Comparison of ENCODE assay signal across 8 cellular contexts in genomic region chr1:36385410-36386261, GRCh38. TPM values are rescaled to one million over a fixed set of nuclear protein-coding genes. Genes with fewer than 3 reads are reported as not detected.
DNase-seq lines count a peak whose midpoint lies in the region; ATAC-seq and FAIRE-seq lines count a peak whose summit lies in the region.

A gene with protein sequence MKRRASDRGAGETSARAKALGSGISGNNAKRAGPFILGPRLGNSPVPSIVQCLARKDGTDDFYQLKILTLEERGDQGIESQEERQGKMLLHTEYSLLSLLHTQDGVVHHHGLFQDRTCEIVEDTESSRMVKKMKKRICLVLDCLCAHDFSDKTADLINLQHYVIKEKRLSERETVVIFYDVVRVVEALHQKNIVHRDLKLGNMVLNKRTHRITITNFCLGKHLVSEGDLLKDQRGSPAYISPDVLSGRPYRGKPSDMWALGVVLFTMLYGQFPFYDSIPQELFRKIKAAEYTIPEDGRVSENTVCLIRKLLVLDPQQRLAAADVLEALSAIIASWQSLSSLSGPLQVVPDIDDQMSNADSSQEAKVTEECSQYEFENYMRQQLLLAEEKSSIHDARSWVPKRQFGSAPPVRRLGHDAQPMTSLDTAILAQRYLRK (minus strand): TSS chr1:36385924. CDS start chr1:36361332, 24,592 bp downstream.

- DNase-seq in CMK (ENCODE audit: low read depth), result peak; percentile 99
- peak; percentile 82 for DNase-seq in HTR-8/SVneo (ENCODE audit: insufficient read length, low spot score)
- DNase-seq in NOMO-1 treated with dmso at 0.1 percent for 144 hours (lab: John Stamatoyannopoulos, UW; ENCODE audit: unreplicated experiment), result peak; percentile 99
- DNase-seq in activated CD8-positive, alpha-beta memory T cell treated with anti-CD3 and anti-CD28 coated beads, Interleukin-2, amount 10 ng/mL, durations not matched to agents 7 days and 5 days, result peak; percentile 99
- DNase-seq in mesenchymal stem cell, result peak; percentile 100
- peak; percentile 97 for DNase-seq in stimulated activated CD8-positive, alpha-beta memory T cell treated with anti-CD3 and anti-CD28 coated beads, Interleukin-12 subunit alpha, Interleukin-12 subunit beta, amount 100 ng/mL, for 4 hours (ENCODE audit: low read depth)

- H2BK12ac ChIP-seq in mesenchymal stem cell (ENCODE audit: low read length in 2 of 2), result peak within 1 kb of the TSS; percentile 95 to 99

- H3K9me3 Mint-ChIP-seq in activated CD8-positive, alpha-beta memory T cell treated with anti-CD3 and anti-CD28 coated beads, Interleukin-2, amount 10 ng/mL, durations not matched to agents 7 days and 5 days (ENCODE audit: low read depth), result no peaks in the 10 kb centered on the region

- peak within 1 kb of the TSS; percentile 92 for H2BK5ac ChIP-seq in mesenchymal stem cell (ENCODE audit: low read depth, low read length, poor library complexity, severe bottlenecking)

- H4K8ac ChIP-seq in mesenchymal stem cell (ENCODE audit: low read length), result peak within 1 kb of the TSS; percentile 92

- no peaks in the 10 kb centered on the region for H3K27me3 ChIP-seq in endocrine pancreas (ENCODE audit: control insufficient read depth, insufficient read depth, low read length)
- H3K27me3 ChIP-seq in mesenchymal stem cell (ENCODE audit: control insufficient read depth in 1 of 2, insufficient read depth in 1 of 2, low read length in 2 of 2), result no peaks in the 10 kb centered on the region

- peak within 1 kb of the TSS; percentile 87 for H2BK120ac ChIP-seq in mesenchymal stem cell (ENCODE audit: low read depth, low read length)

- peak within 1 kb of the TSS; percentile 85 for H3K4me3 ChIP-seq in endocrine pancreas (ENCODE audit: control insufficient read depth, insufficient read depth, low read length)
- H3K4me3 ChIP-seq in mesenchymal stem cell (ENCODE audit: insufficient read depth in 1 of 2, low read depth in 1 of 2, low read length in 2 of 2), result peak within 1 kb of the TSS; percentile 91 to 95

- peak within 1 kb of the TSS in 1 of 2 experiments; percentile 87 for H3K23ac ChIP-seq in mesenchymal stem cell (ENCODE audit: low read length in 2 of 2)

- peak within 1 kb of the TSS; percentile 90 to 96 for H3K4ac ChIP-seq in mesenchymal stem cell (ENCODE audit: low read depth in 1 of 2, low read length in 2 of 2)

- peaks cover 50% of the 10 kb centered on the region for H3K4me1 Mint-ChIP-seq in activated CD8-positive, alpha-beta memory T cell treated with anti-CD3 and anti-CD28 coated beads, Interleukin-2, amount 10 ng/mL, durations not matched to agents 7 days and 5 days

- H3K4me2 ChIP-seq in mesenchymal stem cell (ENCODE audit: low read length, poor library complexity, severe bottlenecking), result peak within 1 kb of the TSS; percentile 91

- CTCF ChIA-PET in activated CD8-positive, alpha-beta memory T cell treated with anti-CD3 and anti-CD28 coated beads, Interleukin-2, amount 10 ng/mL, durations not matched to agents 7 days and 5 days (lab: Charles Lee), result interaction anchor here (1.0 to 4.8 kb wide), 13 partner anchors 8 to 284 kb away, joined by 3 to 49 read pairs (median 5); partner anchors contain the start of genes LSM10 and THRAP3

- H4K91ac ChIP-seq in mesenchymal stem cell (ENCODE audit: low read length), result peak within 1 kb of the TSS; percentile 98

- H2AFZ ChIP-seq in mesenchymal stem cell (ENCODE audit: low read depth, low read length), result peak within 1 kb of the TSS; percentile 67

- 0% methylated on average over 50 of the region's 82 CpGs for WGBS in mesenchymal stem cell

- peak within 1 kb of the TSS; percentile 100 for H3K9ac ChIP-seq in endocrine pancreas (ENCODE audit: control insufficient read depth, insufficient read depth, low read length)
- H3K9ac ChIP-seq in mesenchymal stem cell (ENCODE audit: low read length), result peak within 1 kb of the TSS; percentile 99

- H3K14ac ChIP-seq in mesenchymal stem cell (ENCODE audit: low read length in 2 of 2), result peak within 1 kb of the TSS in 1 of 2 experiments; percentile 63

- H3K4me1 ChIP-seq in endocrine pancreas (ENCODE audit: control insufficient read depth, insufficient read depth, low read length), result peaks cover 6% of the 10 kb centered on the region
- peaks cover 18% of the 10 kb centered on the region for H3K4me1 ChIP-seq in mesenchymal stem cell (ENCODE audit: control insufficient read depth, insufficient read depth, low read depth, low read length)

- peak; percentile 38 for FAIRE-seq in HTR-8/SVneo (lab: Jason Lieb, UNC)

- peak; percentile 70 for ATAC-seq in GM21367 (IDR thresholded peaks at IDR 0.05; ENCODE audit: unreplicated experiment)
- ATAC-seq in activated CD8-positive, alpha-beta memory T cell treated with anti-CD3 and anti-CD28 coated beads, Interleukin-2, amount 10 ng/mL, durations not matched to agents 7 days and 5 days, result peak; percentile 90

- H3K36me3 ChIP-seq in endocrine pancreas (ENCODE audit: control insufficient read depth, insufficient read depth, low read length) (no peaks in the 10 kb centered on the region), mesenchymal stem cell (ENCODE audit: control insufficient read depth in 1 of 2, insufficient read depth in 2 of 2, low read depth in 1 of 2, low read length in 2 of 2) (peaks cover 8 to 16% of the 10 kb centered on the region in 2 experiments)

- H3K27ac ChIP-seq in mesenchymal stem cell (ENCODE audit: low read length, poor library complexity, severe bottlenecking), result peak within 1 kb of the TSS; percentile 100

- H3K9me3 ChIP-seq in endocrine pancreas (ENCODE audit: control insufficient read depth, low read length), result no peaks in the 10 kb centered on the region
- no peaks in the 10 kb centered on the region for H3K9me3 ChIP-seq in mesenchymal stem cell (ENCODE audit: control insufficient read depth, low read length)

- H3K4me3 Mint-ChIP-seq in activated CD8-positive, alpha-beta memory T cell treated with anti-CD3 and anti-CD28 coated beads, Interleukin-2, amount 10 ng/mL, durations not matched to agents 7 days and 5 days, result peak within 1 kb of the TSS; percentile 93

- peak within 1 kb of the TSS; percentile 97 for H2BK15ac ChIP-seq in mesenchymal stem cell (ENCODE audit: low read depth, poor library complexity, severe bottlenecking)

- H3K27me3 Mint-ChIP-seq in activated CD8-positive, alpha-beta memory T cell treated with anti-CD3 and anti-CD28 coated beads, Interleukin-2, amount 10 ng/mL, durations not matched to agents 7 days and 5 days, result no peaks in the 10 kb centered on the region

- peak within 1 kb of the TSS; percentile 98 for H3K27ac Mint-ChIP-seq in activated CD8-positive, alpha-beta memory T cell treated with anti-CD3 and anti-CD28 coated beads, Interleukin-2, amount 10 ng/mL, durations not matched to agents 7 days and 5 days

- H2AK5ac ChIP-seq in mesenchymal stem cell (ENCODE audit: low read length, severe bottlenecking), result peak within 1 kb of the TSS; percentile 95

- H3K18ac ChIP-seq in mesenchymal stem cell (ENCODE audit: low read depth in 1 of 2, low read length in 2 of 2), result peak within 1 kb of the TSS; percentile 95

- peaks cover 6% of the 10 kb centered on the region for H3K79me1 ChIP-seq in mesenchymal stem cell (replicated peaks; ENCODE audit: low read length, poor library complexity, severe bottlenecking)

- H3K36me3 Mint-ChIP-seq in activated CD8-positive, alpha-beta memory T cell treated with anti-CD3 and anti-CD28 coated beads, Interleukin-2, amount 10 ng/mL, durations not matched to agents 7 days and 5 days, result peaks cover 7% of the 10 kb centered on the region

RNA-seq across cellular contexts. Expression of the gene that starts here (rescaled TPM):
- 10 to 100 TPM; 67.0 to 73.2 TPM for total RNA-seq in activated CD8-positive, alpha-beta memory T cell treated with anti-CD3 and anti-CD28 coated beads, Interleukin-2, amount 10 ng/mL, durations not matched to agents 7 days and 5 days
- polyA plus RNA-seq in mesenchymal stem cell (2013, experiment 1 of 2), result 55.6 TPM
- polyA plus RNA-seq in mesenchymal stem cell (2013, experiment 2 of 2), result 54.5 TPM

Comparison
In these comparisons a context has a peak if more than half of its experiments do, and no peak if none do; other contexts are left out.
1. Peak in every context shown above with its lines: DNase-seq, ATAC-seq, H3K4me3 ChIP-seq and H3K27ac ChIP-seq.